In genomic region chr2:96825057-96825456, GRCh38 we compare ENCODE assay signal across 1 cellular context.
TF ChIP-seq lines count a peak whose summit lies in the region.

No MANE protein-coding gene starts in this region.

TF ChIP-seq in HepG2, 621 proteins besides CTCF, POLR2A, EP300 and RAD21:
- 0 out of 2 replicates have a peak, but pooled peaks have one; percentile 20 for TF ChIP-seq RBFOX2 (IDR thresholded peaks at IDR 0.05; ENCODE audit: low read depth, low read length)
- TF ChIP-seq PATZ1 (CRISPR knock-in tag; IDR thresholded peaks at IDR 0.05) = no peak
- no peak for TF ChIP-seq ZBTB1 (CRISPR knock-in tag; IDR thresholded peaks at IDR 0.05; ENCODE audit: borderline replicate concordance)
- 0 out of 2 replicates have a peak, but pooled peaks have one; percentile 4 for TF ChIP-seq POLR2G (IDR thresholded peaks at IDR 0.05; ENCODE audit: low read depth, low read length)
- no peak for TF ChIP-seq ZBTB20 (CRISPR knock-in tag; IDR thresholded peaks at IDR 0.05; ENCODE audit: borderline replicate concordance, low read depth)
- TF ChIP-seq SRSF1 (optimal IDR thresholded peaks at IDR 0.05; ENCODE audit: low read depth, low read length) = no peak
- peak; percentile 68 for TF ChIP-seq AGO2 (optimal IDR thresholded peaks at IDR 0.05; ENCODE audit: low read depth, low read length)
- TF ChIP-seq HOMEZ (CRISPR knock-in tag; IDR thresholded peaks at IDR 0.05; ENCODE audit: low read depth) = no peak
- TF ChIP-seq AKAP8 (CRISPR knock-in tag; IDR thresholded peaks at IDR 0.05) = peak; percentile 56; the same call in 1 of the 2 replicates
- TF ChIP-seq REL (CRISPR knock-in tag; conservative IDR thresholded peaks at IDR 0.05) = no peak
- TF ChIP-seq SP1 (IDR thresholded peaks at IDR 0.05) = no peak
- no peak for TF ChIP-seq SP1 (CRISPR knock-in tag; IDR thresholded peaks at IDR 0.05)
